In genomic region chr6:1028744-1029143, GRCh38 we compare ENCODE assay signal across 20 cellular contexts.
"Had no signal": no experiment of that assay in that cellular context is flagged by ENCODE, and none has a peak within 500 bp of the region (broad histone marks: within the 10 kb centered on the region; RNA-seq: fewer than 3 reads in every experiment).

No MANE protein-coding gene starts in this region.

- H3K36me3 ChIP-seq: esophagus squamous epithelium, tibial nerve had no signal

- H3K4me1 Mint-ChIP-seq: activated CD8-positive, alpha-beta memory T cell treated with anti-CD3 and anti-CD28 coated beads, Interleukin-2, amount 10 ng/mL, durations not matched to agents 7 days and 5 days; central memory CD8-positive, alpha-beta T cell; natural killer cell had no signal

- DNase-seq: activated CD4-positive, alpha-beta T cell treated with anti-CD3 and anti-CD28 coated beads for 1 hour; activated CD8-positive, alpha-beta memory T cell treated with anti-CD3 and anti-CD28 coated beads, Interleukin-2, amount 10 ng/mL, durations not matched to agents 7 days and 5 days; activated CD8-positive, alpha-beta T cell treated with anti-CD3 and anti-CD28 coated beads, Interleukin-2, amount 10 ng/mL, durations not matched to agents 7 days and 5 days; activated T-cell treated with anti-CD3 and anti-CD28 coated beads, Interleukin-2, amount 50 U/mL, for 48 hours; dermis blood vessel endothelial cell; effector CD4-positive, alpha-beta T cell; esophagus squamous epithelium; kidney; left colon; natural killer cell; posterior cingulate gyrus; stimulated activated CD4-positive, alpha-beta T cell treated with anti-CD3 and anti-CD28 coated beads, Interleukin-2, amount 100 ng/mL, for 48 hours; stimulated activated naive CD4-positive, alpha-beta T cell treated with Interleukin-2 at 50 U/mL for 16 hours; T-helper 2 cell had no signal

- H3K27me3 ChIP-seq: esophagus squamous epithelium, hepatocyte, tibial nerve had no signal

- H3K9me3 ChIP-seq: esophagus squamous epithelium had no signal

- H3K9me3 Mint-ChIP-seq: activated naive CD4-positive, alpha-beta T cell treated with anti-CD3 and anti-CD28 coated beads, Interleukin-2, amount 50 U/mL, for 72 hours; activated T-helper 2 cell treated with anti-CD3 and anti-CD28 coated beads, Interferon-gamma antibody, Interleukin-2, Interleukin-4, amounts not matched to agents 10 μg/mL and 5 μg/mL and 100 μg/mL, durations not matched to agents 14 hours and 24 hours and 36 hours; natural killer cell had no signal

- H3K36me3 Mint-ChIP-seq: activated CD8-positive, alpha-beta memory T cell treated with anti-CD3 and anti-CD28 coated beads, Interleukin-2, amount 10 ng/mL, durations not matched to agents 7 days and 5 days; activated naive CD4-positive, alpha-beta T cell treated with anti-CD3 and anti-CD28 coated beads, Interleukin-2, amount 50 U/mL, for 72 hours; natural killer cell had no signal

- H3K27ac Mint-ChIP-seq: activated CD8-positive, alpha-beta memory T cell treated with anti-CD3 and anti-CD28 coated beads, Interleukin-2, amount 10 ng/mL, durations not matched to agents 7 days and 5 days; activated CD8-positive, alpha-beta T cell treated with anti-CD3 and anti-CD28 coated beads, Interleukin-2, amount 10 ng/mL, durations not matched to agents 7 days and 5 days; activated naive CD4-positive, alpha-beta T cell treated with anti-CD3 and anti-CD28 coated beads, Interleukin-2, amount 50 U/mL, for 72 hours; activated T-helper 2 cell treated with anti-CD3 and anti-CD28 coated beads, Interferon-gamma antibody, Interleukin-2, Interleukin-4, amounts not matched to agents 10 μg/mL and 5 μg/mL and 100 μg/mL, durations not matched to agents 14 hours and 24 hours and 36 hours; natural killer cell; WTC11 had no signal

- H3K4me1 ChIP-seq: tibial nerve had no signal

- H3K4me3 Mint-ChIP-seq: activated CD8-positive, alpha-beta memory T cell treated with anti-CD3 and anti-CD28 coated beads, Interleukin-2, amount 10 ng/mL, durations not matched to agents 7 days and 5 days; activated CD8-positive, alpha-beta T cell treated with anti-CD3 and anti-CD28 coated beads, Interleukin-2, amount 10 ng/mL, durations not matched to agents 7 days and 5 days; central memory CD8-positive, alpha-beta T cell; natural killer cell had no signal

- H3K4me3 ChIP-seq: esophagus squamous epithelium, hepatocyte, tibial nerve had no signal

- ATAC-seq: activated CD8-positive, alpha-beta memory T cell treated with anti-CD3 and anti-CD28 coated beads, Interleukin-2, amount 10 ng/mL, durations not matched to agents 7 days and 5 days; activated CD8-positive, alpha-beta T cell treated with anti-CD3 and anti-CD28 coated beads, Interleukin-2, amount 10 ng/mL, durations not matched to agents 7 days and 5 days; activated naive CD4-positive, alpha-beta T cell treated with anti-CD3 and anti-CD28 coated beads, Interleukin-2, amount 50 U/mL, for 72 hours; left colon; natural killer cell had no signal

- H3K27ac ChIP-seq: esophagus squamous epithelium, hepatocyte, tibial nerve had no signal
